In the genomic region with DNA sequence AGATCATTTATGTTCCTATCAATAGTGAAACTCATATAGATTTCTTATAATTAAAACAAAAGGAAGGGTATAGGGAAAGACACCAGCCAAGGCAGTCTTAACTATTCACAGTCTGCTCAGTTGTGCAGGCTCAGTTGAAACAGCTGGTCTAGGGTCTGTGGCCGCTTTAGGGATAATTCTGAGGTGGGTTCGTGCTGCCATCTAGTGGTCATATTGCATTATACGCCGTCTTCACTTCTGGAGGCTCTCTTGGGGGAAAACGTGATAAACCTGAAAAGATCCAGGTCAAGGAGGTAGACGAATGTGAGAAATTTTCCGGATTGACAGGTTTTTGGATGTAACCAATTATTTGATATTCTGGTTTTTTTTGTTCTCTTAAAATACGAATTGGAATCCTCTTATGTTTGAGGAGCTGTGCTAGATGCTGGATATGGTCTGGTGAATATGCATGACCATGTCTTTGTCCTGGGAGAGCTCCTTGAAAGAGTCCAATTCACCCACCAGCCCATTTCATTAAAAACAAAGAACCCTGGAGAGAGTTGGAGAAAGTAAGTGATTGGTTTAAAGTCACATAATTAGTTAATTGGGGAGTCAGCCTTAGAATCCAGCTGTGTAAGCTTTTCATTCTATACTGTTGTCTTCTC, we compare ENCODE assay signal across 8 cellular contexts.
DNase-seq lines count a peak whose midpoint lies in the region; ATAC-seq and TF ChIP-seq lines count a peak whose summit lies in the region.

No MANE protein-coding gene starts in this region.

- peak; percentile 85 for ATAC-seq in HG02763 (IDR thresholded peaks at IDR 0.05; ENCODE audit: unreplicated experiment)

- H3K4me3 ChIP-seq in astrocyte of the spinal cord (ENCODE audit: low read depth, low read length), result no peak overlapping the region

- in situ Hi-C loops in astrocyte of the spinal cord (cut with HindIII; ENCODE audit: low sequenced_read_pairs), result no loop called here

- peak; percentile 66 for TF ChIP-seq CTCF in astrocyte of the spinal cord (IDR thresholded peaks at IDR 0.05; ENCODE audit: low read depth, low read length)

- peak; percentile 12 for DNase-seq in NK-92 treated with Interleukin-12 subunit alpha and Interleukin-12 subunit beta, amount 100 ng/mL, for 24 hours (lab: John Stamatoyannopoulos, UW)
- DNase-seq in NK-92 (lab: John Stamatoyannopoulos, UW; ENCODE audit: unreplicated experiment) (no peak), NCI-H128 (lab: John Stamatoyannopoulos, UW; ENCODE audit: unreplicated experiment) (peak; percentile 3), T1000 (lab: John Stamatoyannopoulos, UW) (peak; percentile 15), astrocyte of the spinal cord (ENCODE audit: low read depth, low spot score) (peak; percentile 56), iPS DF 4.7 (ENCODE audit: extremely low read depth, low spot score) (peak; percentile 71)
- peak; percentile 25 to 44 for DNase-seq in stimulated activated CD4-positive, alpha-beta T cell treated with anti-CD3 and anti-CD28 coated beads, Interleukin-12 subunit alpha, Interleukin-12 subunit beta, amount 100 ng/mL, for 24 hours (ENCODE audit: low read depth in 2 of 2)
